Comparison of ENCODE assay signal across 20 cellular contexts in genomic region chr12:68977909-68978610, GRCh38. TPM values are rescaled to one million over a fixed set of nuclear protein-coding genes. Genes with fewer than 3 reads are reported as not detected.
DNase-seq lines count a peak whose midpoint lies in the region; ATAC-seq and TF ChIP-seq lines count a peak whose summit lies in the region.
"Had no signal": no experiment of that assay in that cellular context is flagged by ENCODE, and none has a peak within 500 bp of the region (broad histone marks: within the 10 kb centered on the region; RNA-seq: fewer than 3 reads in every experiment).

No MANE protein-coding gene starts in this region.

- no peaks in the 10 kb centered on the region for H3K79me2 ChIP-seq in GM23338 (replicated peaks; ENCODE audit: insufficient read depth)

- peaks cover 12% of the 10 kb centered on the region for H3K4me1 Mint-ChIP-seq in GM23338
- peaks cover 22% of the 10 kb centered on the region for H3K4me1 Mint-ChIP-seq in endothelial cell (ENCODE audit: unreplicated experiment)
- H3K4me1 Mint-ChIP-seq in progenitor cell of endocrine pancreas (ENCODE audit: low read depth), result peaks cover 31% of the 10 kb centered on the region
- peaks cover 27% of the 10 kb centered on the region for H3K4me1 Mint-ChIP-seq in MCF 10A (ENCODE audit: insufficient read depth, unreplicated experiment)

- intact Hi-C loops in MCF 10A (cut with micrococcal nuclease), result no loop called here

- POLR2A ChIA-PET in MCF 10A (lab: Yijun Ruan, JAX), result no interaction called here

- CTCF ChIA-PET in MCF 10A (lab: Yijun Ruan, JAX), result interaction anchor here (0.7 kb wide), 1 partner anchor 43 kb away, joined by 3 read pairs; no protein-coding TSS in a partner anchor

- H3K27ac Mint-ChIP-seq in GM23338, result no peak overlapping the region
- H3K27ac Mint-ChIP-seq in endothelial cell (ENCODE audit: unreplicated experiment), result peak overlapping the region; percentile 48
- no peak overlapping the region for H3K27ac Mint-ChIP-seq in progenitor cell of endocrine pancreas
- H3K27ac Mint-ChIP-seq in MCF 10A (ENCODE audit: low read depth, unreplicated experiment), result no peak overlapping the region
- H3K27ac Mint-ChIP-seq: activated naive CD4-positive, alpha-beta T cell treated with anti-CD3 and anti-CD28 coated beads, Interleukin-2, amount 10 ng/mL, durations not matched to agents 7 days and 5 days; T-helper 2 cell treated with Interferon-gamma antibody and Interleukin-4, amounts not matched to agents 5 μg/mL and 100 μg/mL, for 36 hours had no signal

- no peak overlapping the region for H3K27ac ChIP-seq in GM23338 (ENCODE audit: low read depth)

- H3K36me3 Mint-ChIP-seq in GM23338 (ENCODE audit: low read depth) (0 out of 3 replicates have a peak, but pooled peaks cover 4% of the 10 kb centered on the region), endothelial cell (ENCODE audit: low read depth, unreplicated experiment) (peaks cover 4% of the 10 kb centered on the region), progenitor cell of endocrine pancreas (ENCODE audit: insufficient read depth) (peaks cover 2% of the 10 kb centered on the region), MCF 10A (ENCODE audit: insufficient read depth, unreplicated experiment) (no peaks in the 10 kb centered on the region)
- H3K36me3 Mint-ChIP-seq: activated naive CD4-positive, alpha-beta T cell treated with anti-CD3 and anti-CD28 coated beads, Interleukin-2, amount 10 ng/mL, durations not matched to agents 7 days and 5 days had no signal

- H3K9me2 ChIP-seq in GM23338 (ENCODE audit: insufficient read depth), result 0 out of 2 replicates have a peak, but pooled peaks cover 3% of the 10 kb centered on the region

- H4K20me1 ChIP-seq in GM23338 (replicated peaks; ENCODE audit: insufficient read depth), result no peaks in the 10 kb centered on the region

- no peak overlapping the region for H3K4me3 ChIP-seq in GM23338
- H3K4me3 ChIP-seq: body of pancreas had no signal

- H3K9me3 Mint-ChIP-seq in GM23338, result peaks cover 6% of the 10 kb centered on the region; the same call in 2 of the 3 replicates
- H3K9me3 Mint-ChIP-seq in endothelial cell (ENCODE audit: unreplicated experiment), result no peaks in the 10 kb centered on the region
- H3K9me3 Mint-ChIP-seq in progenitor cell of endocrine pancreas (ENCODE audit: low read depth), result peaks cover 7% of the 10 kb centered on the region
- H3K9me3 Mint-ChIP-seq in MCF 10A (ENCODE audit: unreplicated experiment), result peaks cover 3% of the 10 kb centered on the region

- peaks cover 13% of the 10 kb centered on the region for H3K4me1 ChIP-seq in GM23338 (ENCODE audit: insufficient read depth)

- peak overlapping the region; percentile 92 for H2AFZ ChIP-seq in GM23338

- BruUV-seq in MCF 10A (replicated peaks; lab: Mats Ljungman, UMichigan), result no TSS peak

- DNase-seq in GM23338 (ENCODE audit: low spot score) (no peak), NAMALWA (ENCODE audit: low spot score) (peak; percentile 17), endothelial cell (ENCODE audit: low spot score) (no peak), progenitor cell of endocrine pancreas (ENCODE audit: low spot score, unreplicated experiment) (no peak), MCF 10A (ENCODE audit: unreplicated experiment) (no peak), HCEC 1CT (no peak)
- DNase-seq: activated CD4-positive, alpha-beta T cell treated with anti-CD3 and anti-CD28 coated beads for 1 hour; activated CD8-positive, alpha-beta memory T cell treated with anti-CD3 and anti-CD28 coated beads, Interleukin-2, amount 50 U/mL, for 48 hours; activated naive CD4-positive, alpha-beta T cell treated with anti-CD3 and anti-CD28 coated beads, Interleukin-2, amount 10 ng/mL, durations not matched to agents 7 days and 5 days; body of pancreas; effector CD8-positive, alpha-beta T cell; H9; mammary epithelial cell; NCI-H1694 treated with DMSO at 0.1 percent for 48 hours; NCI-H82; SHP77; stimulated activated naive B cell treated with anti-CD40 and anti-IgM and Interleukin-4, amounts not matched to agents 10 μg/mL and 1 μg/mL and 100 μg/mL, for 72 hours had no signal

- no peaks in the 10 kb centered on the region for H3K27me3 Mint-ChIP-seq in GM23338 (ENCODE audit: insufficient read depth, low read depth, poor library complexity)
- H3K27me3 Mint-ChIP-seq in endothelial cell (ENCODE audit: unreplicated experiment), result peaks cover 4% of the 10 kb centered on the region
- H3K27me3 Mint-ChIP-seq in progenitor cell of endocrine pancreas, result no peaks in the 10 kb centered on the region
- no peaks in the 10 kb centered on the region for H3K27me3 Mint-ChIP-seq in MCF 10A (ENCODE audit: insufficient read depth, unreplicated experiment)
- H3K27me3 Mint-ChIP-seq: activated naive CD4-positive, alpha-beta T cell treated with anti-CD3 and anti-CD28 coated beads, Interleukin-2, amount 10 ng/mL, durations not matched to agents 7 days and 5 days; stimulated activated naive B cell treated with anti-CD40 and anti-IgM and Interleukin-4, amounts not matched to agents 10 μg/mL and 1 μg/mL and 100 μg/mL, for 72 hours had no signal

- H3K36me3 ChIP-seq in GM23338 (ENCODE audit: insufficient read depth), result no peaks in the 10 kb centered on the region

- no peak for ATAC-seq in GM23338
- no peak for ATAC-seq in GM21360 (IDR thresholded peaks at IDR 0.05; ENCODE audit: unreplicated experiment)
- ATAC-seq: body of pancreas; stimulated activated naive B cell treated with anti-CD40 and anti-IgM and Interleukin-4, amounts not matched to agents 10 μg/mL and 1 μg/mL and 100 μg/mL, for 72 hours had no signal

- no peaks in the 10 kb centered on the region for H3F3A ChIP-seq in GM23338 (replicated peaks; ENCODE audit: low read depth)

- peak overlapping the region; percentile 14; the same call in 1 of the 2 replicates for H3K4me2 ChIP-seq in GM23338

- H3K4me3 Mint-ChIP-seq in GM23338 (no peak overlapping the region), endothelial cell (ENCODE audit: unreplicated experiment) (no peak overlapping the region), progenitor cell of endocrine pancreas (ENCODE audit: low read depth) (peak overlapping the region; percentile 55), MCF 10A (ENCODE audit: unreplicated experiment) (no peak overlapping the region)
- H3K4me3 Mint-ChIP-seq: activated naive CD4-positive, alpha-beta T cell treated with anti-CD3 and anti-CD28 coated beads, Interleukin-2, amount 10 ng/mL, durations not matched to agents 7 days and 5 days; H9; stimulated activated naive B cell treated with anti-CD40 and anti-IgM and Interleukin-4, amounts not matched to agents 10 μg/mL and 1 μg/mL and 100 μg/mL, for 72 hours; T-helper 2 cell treated with Interferon-gamma antibody and Interleukin-4, amounts not matched to agents 5 μg/mL and 100 μg/mL, for 36 hours had no signal

- TF ChIP-seq CTCF in GM23338 (conservative IDR thresholded peaks at IDR 0.05; ENCODE audit: low read depth in 2 of 2) (no peak), endothelial cell (IDR thresholded peaks at IDR 0.05; ENCODE audit: unreplicated experiment) (no peak), progenitor cell of endocrine pancreas (IDR thresholded peaks at IDR 0.05; ENCODE audit: unreplicated experiment) (no peak), MCF 10A (IDR thresholded peaks at IDR 0.05; ENCODE audit: unreplicated experiment) (no peak)

- H3K27me3 ChIP-seq in GM23338 (ENCODE audit: insufficient read depth), result no peaks in the 10 kb centered on the region
- H3K27me3 ChIP-seq: body of pancreas had no signal

TF ChIP-seq in GM23338, 12 proteins besides CTCF, POLR2A, EP300 and RAD21 (continues in another document):
- no peak for TF ChIP-seq ETS1 (IDR thresholded peaks at IDR 0.05)
- TF ChIP-seq STAT1 (IDR thresholded peaks at IDR 0.05; ENCODE audit: unreplicated experiment), result no peak
- TF ChIP-seq EZH2phosphoT487 (IDR thresholded peaks at IDR 0.05; ENCODE audit: unreplicated experiment), result no peak
- no peak for TF ChIP-seq POLR2AphosphoS5 (IDR thresholded peaks at IDR 0.05; ENCODE audit: low read depth)

RNA-seq across cellular contexts. Expression of gene CPM, which starts 45.1 kb away (rescaled TPM):
- total RNA-seq in GM23338 (2014; rRNA removed; shearing (Covaris generic)), result 0.16 and 5.8 TPM in 2 replicates
- 0.37 and 0.49 TPM in 2 replicates for polyA plus RNA-seq in GM23338 (2016; fragmentation: Nextera tagmentation; extraction: Ambion mirVana)
- total RNA-seq in endothelial cell (ENCODE audit: unreplicated experiment) (3.6 TPM), progenitor cell of endocrine pancreas (28.0 and 32.1 TPM in 2 replicates), MCF 10A (2022) (0.89 and 1.7 TPM in 2 replicates)
- polyA plus RNA-seq: neural cell had no signal
